Comparison of ENCODE assay signal across 8 cellular contexts in genomic region chr17:34171245-34171818, GRCh38.
DNase-seq lines count a peak whose midpoint lies in the region; ATAC-seq and TF ChIP-seq lines count a peak whose summit lies in the region.

No MANE protein-coding gene starts in this region.

- H3K27me3 ChIP-seq in DOHH2 (ENCODE audit: control insufficient read depth, low read length) (no peaks in the 10 kb centered on the region), hepatocyte (peaks cover 2% of the 10 kb centered on the region)

- H3K4me1 ChIP-seq in DOHH2 (ENCODE audit: control insufficient read depth, low read length) (no peaks in the 10 kb centered on the region), hepatocyte (ENCODE audit: insufficient read depth) (no peaks in the 10 kb centered on the region)

- H3K4me3 ChIP-seq in DOHH2 (ENCODE audit: low read length) (no peak overlapping the region), hepatocyte (no peak overlapping the region)

- H3K9me3 ChIP-seq in DOHH2 (ENCODE audit: control insufficient read depth, insufficient read depth, low read length) (no peaks in the 10 kb centered on the region), hepatocyte (ENCODE audit: low read depth) (no peaks in the 10 kb centered on the region)

- DNase-seq in HuH-7.5 (ENCODE audit: low spot score) (peak; percentile 28), amniotic epithelial cell (ENCODE audit: low read depth) (peak; percentile 7), hepatocyte (ENCODE audit: low spot score) (peak; percentile 76)
- peak in 3 of 4 experiments; percentile 20 to 36 (median 25) for DNase-seq in stimulated activated CD4-positive, alpha-beta T cell treated with anti-CD3 and anti-CD28 coated beads, Interleukin-1b, Interleukin-23, amount 100 ng/mL, for 24 hours (ENCODE audit: low read depth in 4 of 4, low spot score in 1 of 4)

- H3K9me2 ChIP-seq in DOHH2 (replicated peaks; ENCODE audit: control insufficient read depth, low read length) (no peaks in the 10 kb centered on the region), hepatocyte (replicated peaks; ENCODE audit: insufficient read depth) (no peaks in the 10 kb centered on the region)

- H3K36me3 ChIP-seq in DOHH2 (ENCODE audit: control insufficient read depth, low read length) (no peaks in the 10 kb centered on the region), hepatocyte (replicated peaks; ENCODE audit: insufficient read depth, low read depth) (no peaks in the 10 kb centered on the region)

- H4K20me1 ChIP-seq in DOHH2 (ENCODE audit: control insufficient read depth, insufficient read depth, low read depth, low read length) (no peaks in the 10 kb centered on the region), hepatocyte (ENCODE audit: insufficient read depth, poor library complexity, severe bottlenecking) (no peaks in the 10 kb centered on the region)

- H3K79me2 ChIP-seq in DOHH2 (ENCODE audit: control insufficient read depth, low read length) (no peaks in the 10 kb centered on the region), hepatocyte (no peaks in the 10 kb centered on the region)

- TF ChIP-seq CTCF in DOHH2 (IDR thresholded peaks at IDR 0.05; ENCODE audit: low read depth, low read length, poor library complexity, severe bottlenecking), result peak; percentile 81
- TF ChIP-seq CTCF in hepatocyte (IDR thresholded peaks at IDR 0.05; ENCODE audit: poor library complexity), result peak; percentile 79

- 68% methylated on average over 9 of the region's 9 CpGs for WGBS in hepatocyte (ENCODE audit: low lambda C conversion rate, missing lambda C conversion rate)

- ATAC-seq in SK-N-SH treated with all-trans-retinoic acid at 6 μM for 48 hours, result peak; percentile 89
- ATAC-seq in GM21825 (IDR thresholded peaks at IDR 0.05; ENCODE audit: unreplicated experiment), result no peak
- ATAC-seq in HG02840 (IDR thresholded peaks at IDR 0.05; ENCODE audit: low FRiP score, unreplicated experiment), result no peak

- no peaks in the 10 kb centered on the region for H3F3A ChIP-seq in DOHH2 (ENCODE audit: control insufficient read depth, insufficient read depth)

- H2AFZ ChIP-seq in hepatocyte, result no peak overlapping the region

- H3K27ac ChIP-seq in DOHH2 (ENCODE audit: low read depth, low read length) (no peak overlapping the region), hepatocyte (no peak overlapping the region)

- H3K4me2 ChIP-seq in DOHH2 (ENCODE audit: low read length), result no peak overlapping the region
- H3K4me2 ChIP-seq in hepatocyte, result no peak overlapping the region

TF ChIP-seq in SK-N-SH treated with all-trans-retinoic acid at 6 μM for 48 hours, 23 proteins besides CTCF, POLR2A, EP300 and RAD21:
- TF ChIP-seq CREB5 (CRISPR knock-in tag; IDR thresholded peaks at IDR 0.05; ENCODE audit: low read depth) (no peak), PPARA (CRISPR knock-in tag; IDR thresholded peaks at IDR 0.05; ENCODE audit: borderline replicate concordance) (no peak), GLIS3 (CRISPR knock-in tag; IDR thresholded peaks at IDR 0.05) (no peak), POU6F1 (CRISPR knock-in tag; IDR thresholded peaks at IDR 0.05; ENCODE audit: borderline replicate concordance, low read depth) (no peak), ZNF8 (CRISPR knock-in tag; IDR thresholded peaks at IDR 0.05) (no peak), ZFP3 (CRISPR knock-in tag; IDR thresholded peaks at IDR 0.05) (no peak), BACH2 (CRISPR knock-in tag; IDR thresholded peaks at IDR 0.05; ENCODE audit: borderline replicate concordance) (no peak), ISL1 (CRISPR knock-in tag; IDR thresholded peaks at IDR 0.05) (no peak), CSDC2 (CRISPR knock-in tag; IDR thresholded peaks at IDR 0.05) (no peak)

Comparison
In these comparisons a context has a peak if more than half of its experiments do, and no peak if none do; other contexts are left out.
1. DNase-seq: peak in every context shown above with its lines; median percentile 76 in hepatocyte; 28 in HuH-7.5; 25 in stimulated activated CD4-positive, alpha-beta T cell treated with anti-CD3 and anti-CD28 coated beads, Interleukin-1b, Interleukin-23, amount 100 ng/mL, for 24 hours; 7 in amniotic epithelial cell.